In genomic region chr11:31779268-31779879, GRCh38 we compare ENCODE assay signal across 14 cellular contexts. TPM values are rescaled to one million over a fixed set of nuclear protein-coding genes. Genes with fewer than 3 reads are reported as not detected.
DNase-seq lines count a peak whose midpoint lies in the region; ATAC-seq, FAIRE-seq and TF ChIP-seq lines count a peak whose summit lies in the region.
"Had no signal": no experiment of that assay in that cellular context is flagged by ENCODE, and none has a peak within 500 bp of the region (broad histone marks: within the 10 kb centered on the region; RNA-seq: fewer than 3 reads in every experiment).

No MANE protein-coding gene starts in this region.

- peak overlapping the region; percentile 82 for H3K4me2 ChIP-seq in astrocyte (ENCODE audit: low read length)

- H3K27me3 ChIP-seq in heart right ventricle = no peaks in the 10 kb centered on the region
- no peaks in the 10 kb centered on the region for H3K27me3 ChIP-seq in astrocyte (ENCODE audit: insufficient read depth, low read length)
- no peaks in the 10 kb centered on the region for H3K27me3 ChIP-seq in thyroid gland

- H3K27me3 Mint-ChIP-seq in astrocyte (ENCODE audit: low read depth, unreplicated experiment) = no peaks in the 10 kb centered on the region
- H3K27me3 Mint-ChIP-seq: activated CD4-positive, alpha-beta memory T cell treated with anti-CD3 and anti-CD28 coated beads, Interleukin-2, amount 10 ng/mL, durations not matched to agents 7 days and 5 days; T-cell had no signal

- no peak overlapping the region for H3K4me3 Mint-ChIP-seq in astrocyte (ENCODE audit: unreplicated experiment)
- H3K4me3 Mint-ChIP-seq: activated CD4-positive, alpha-beta memory T cell treated with anti-CD3 and anti-CD28 coated beads, Interleukin-2, amount 10 ng/mL, durations not matched to agents 7 days and 5 days; neural crest cell; T-cell had no signal

- intact Hi-C loops in heart right ventricle (cut with DNase I) = no loop called here
- intact Hi-C loops in cardiac septum (cut with DNase I) = no loop called here
- intact Hi-C loops in thyroid gland (cut with DNase I) = no loop called here

- peaks cover 0 to 10% (median 0%) of the 10 kb centered on the region in 9 donors for H3K36me3 ChIP-seq in heart right ventricle
- no peaks in the 10 kb centered on the region for H3K36me3 ChIP-seq in astrocyte (ENCODE audit: insufficient read depth, low read length)
- H3K36me3 ChIP-seq in thyroid gland = no peaks in the 10 kb centered on the region

- peak; percentile 99 for FAIRE-seq in astrocyte (lab: Jason Lieb, UNC)
- FAIRE-seq: A204.1 had no signal

- H3K4me1 Mint-ChIP-seq in astrocyte (ENCODE audit: low read depth, unreplicated experiment) = peaks cover 24% of the 10 kb centered on the region
- H3K4me1 Mint-ChIP-seq: activated CD4-positive, alpha-beta memory T cell treated with anti-CD3 and anti-CD28 coated beads, Interleukin-2, amount 10 ng/mL, durations not matched to agents 7 days and 5 days; T-cell had no signal

- no peak overlapping the region for H3K27ac ChIP-seq in heart right ventricle
- peak overlapping the region; percentile 89 for H3K27ac ChIP-seq in astrocyte (ENCODE audit: low read depth, low read length)
- H3K27ac ChIP-seq in thyroid gland = no peak overlapping the region

- H3K9me3 Mint-ChIP-seq in astrocyte (ENCODE audit: unreplicated experiment) = peaks cover 4% of the 10 kb centered on the region
- H3K9me3 Mint-ChIP-seq: activated CD4-positive, alpha-beta memory T cell treated with anti-CD3 and anti-CD28 coated beads, Interleukin-2, amount 10 ng/mL, durations not matched to agents 7 days and 5 days; activated naive CD4-positive, alpha-beta T cell treated with anti-CD3 and anti-CD28 coated beads, Interleukin-2, amount 50 U/mL, for 72 hours; T-cell had no signal

- peak overlapping the region; percentile 91 for H3K27ac Mint-ChIP-seq in astrocyte (ENCODE audit: unreplicated experiment)
- H3K27ac Mint-ChIP-seq: activated CD4-positive, alpha-beta memory T cell treated with anti-CD3 and anti-CD28 coated beads, Interleukin-2, amount 10 ng/mL, durations not matched to agents 7 days and 5 days; activated naive CD4-positive, alpha-beta T cell treated with anti-CD3 and anti-CD28 coated beads, Interleukin-2, amount 50 U/mL, for 72 hours; T-cell had no signal

- peak overlapping the region; percentile 74 for H2AFZ ChIP-seq in astrocyte (ENCODE audit: low read depth, low read length)

- no peaks in the 10 kb centered on the region for H3K36me3 Mint-ChIP-seq in astrocyte (ENCODE audit: low read depth, unreplicated experiment)
- H3K36me3 Mint-ChIP-seq: activated naive CD4-positive, alpha-beta T cell treated with anti-CD3 and anti-CD28 coated beads, Interleukin-2, amount 50 U/mL, for 72 hours had no signal

- H3K9me3 ChIP-seq in heart right ventricle = peaks cover 0 to 9% (median 0%) of the 10 kb centered on the region in 11 donors
- H3K9me3 ChIP-seq in astrocyte (ENCODE audit: insufficient read depth, low read depth, low read length) = no peaks in the 10 kb centered on the region
- no peaks in the 10 kb centered on the region for H3K9me3 ChIP-seq in thyroid gland

- no peaks in the 10 kb centered on the region for H4K20me1 ChIP-seq in astrocyte (ENCODE audit: insufficient read depth, low read length)

- 52 to 56% methylated on average over 7 of the region's 7 CpGs for WGBS in heart right ventricle, 2 donors
- WGBS in thyroid gland, 2 donors = 69 to 70% methylated on average over 7 of the region's 7 CpGs

- peak in 5 of 8 donors; percentile 8 to 84 (median 35) for ATAC-seq in heart right ventricle
- ATAC-seq in GM19324 (IDR thresholded peaks at IDR 0.05; ENCODE audit: low FRiP score, unreplicated experiment) = no peak
- ATAC-seq: activated naive CD4-positive, alpha-beta T cell treated with anti-CD3 and anti-CD28 coated beads, Interleukin-2, amount 50 U/mL, for 72 hours; T-cell had no signal

- H3K4me3 ChIP-seq in heart right ventricle = no peak overlapping the region
- H3K4me3 ChIP-seq in astrocyte (ENCODE audit: insufficient read depth, low read depth, low read length) = peak overlapping the region; percentile 42
- no peak overlapping the region for H3K4me3 ChIP-seq in thyroid gland (replicated peaks in 1 of 3)

- no peak for TF ChIP-seq POLR2A in thyroid gland (IDR thresholded peaks at IDR 0.05)

- H3K79me2 ChIP-seq in astrocyte (ENCODE audit: insufficient read depth, low read length) = no peaks in the 10 kb centered on the region

- TF ChIP-seq CTCF in heart right ventricle (IDR thresholded peaks at IDR 0.05) (no peak), astrocyte (IDR thresholded peaks at IDR 0.05; ENCODE audit: insufficient read depth, low read depth, low read length) (no peak), thyroid gland (IDR thresholded peaks at IDR 0.05) (no peak)

- no peak for DNase-seq in heart right ventricle
- no peak for DNase-seq in cardiac septum (ENCODE audit: low spot score)
- peak; percentile 74 for DNase-seq in astrocyte (ENCODE audit: low read depth)
- peak; percentile 60 for DNase-seq in iris pigment epithelial cell (ENCODE audit: low read depth)
- no peak for DNase-seq in thyroid gland
- no peak for DNase-seq in inferior parietal cortex (ENCODE audit: extremely low spot score)
- no peak for DNase-seq in iPS-NIHi7 (ENCODE audit: extremely low spot score)
- DNase-seq: activated CD4-positive, alpha-beta memory T cell treated with anti-CD3 and anti-CD28 coated beads, Interleukin-2, amount 10 ng/mL, durations not matched to agents 7 days and 5 days; stimulated activated naive CD4-positive, alpha-beta T cell treated with Interleukin-2 at 50 U/mL for 16 hours; T-cell had no signal

- peak overlapping the region; percentile 72 for H3K9ac ChIP-seq in astrocyte (ENCODE audit: low read length)

- H3K4me1 ChIP-seq in heart right ventricle (peaks cover 0 to 14% (median 0%) of the 10 kb centered on the region in 9 donors), astrocyte (ENCODE audit: insufficient read depth, low read length) (peaks cover 14% of the 10 kb centered on the region), thyroid gland (no peaks in the 10 kb centered on the region)

RNA-seq across cellular contexts. Expression of gene PAX6, which starts 31.7 kb away (rescaled TPM):
- total RNA-seq in heart right ventricle (not detected), cardiac septum (0.46 TPM), astrocyte (3.9 and 12.2 TPM in 2 replicates), thyroid gland (not detected)
- under 1 TPM in 1 of 2 donors, not detected in 1; 0.01 TPM for polyA plus RNA-seq in heart right ventricle
- total RNA-seq: activated CD4-positive, alpha-beta memory T cell treated with anti-CD3 and anti-CD28 coated beads, Interleukin-2, amount 10 ng/mL, durations not matched to agents 7 days and 5 days; T-cell had no signal

Comparison
In these comparisons a context has a peak if more than half of its experiments do, and no peak if none do; other contexts are left out.
1. DNase-seq: peak in astrocyte (single experiment) and iris pigment epithelial cell (single experiment); none in heart right ventricle (0 of 2), cardiac septum (single experiment), thyroid gland (0 of 2), inferior parietal cortex (single experiment) and iPS-NIHi7 (single experiment).